In genomic region chr5:181190711-181191525, GRCh38 we compare ENCODE assay signal across 1 cellular context.
A peak's percentile ranks its signal among the peaks of the same experiment; 100 is the strongest.
TF ChIP-seq lines count a peak whose summit lies in the region.

No MANE protein-coding gene starts in this region.

TF ChIP-seq in K562, 482 proteins besides CTCF, POLR2A, EP300 and RAD21 (continued from another document and continues in another):
- TF ChIP-seq MLLT1 (IDR thresholded peaks at IDR 0.05) (peak in 1 of 2 experiments; percentile 70; a peak in 1 of 4 replicates), HOXB6 (CRISPR knock-in tag; IDR thresholded peaks at IDR 0.05; ENCODE audit: borderline replicate concordance) (no peak), SRF (CRISPR knock-in tag; IDR thresholded peaks at IDR 0.05) (0 out of 4 replicates have a peak, but pooled peaks of 1 of the 2 experiments have one; percentile 37), IRF9 (tag; IDR thresholded peaks at IDR 0.05) (no peak), EGR1 (conservative IDR thresholded peaks at IDR 0.05) (no peak), ZZZ3 (IDR thresholded peaks at IDR 0.05) (no peak), RBM17 (IDR thresholded peaks at IDR 0.05; ENCODE audit: borderline replicate concordance, low read depth, low read length) (no peak), ZNF444 (CRISPR knock-in tag; IDR thresholded peaks at IDR 0.05) (no peak), CREM (IDR thresholded peaks at IDR 0.05; ENCODE audit: low read depth) (no peak), ZNF398 (CRISPR knock-in tag; IDR thresholded peaks at IDR 0.05) (no peak), TBL1XR1 (IDR thresholded peaks at IDR 0.05; ENCODE audit: low read length in 2 of 2) (no peak), DEAF1 (CRISPR knock-in tag; IDR thresholded peaks at IDR 0.05) (no peak), CSDE1 (IDR thresholded peaks at IDR 0.05) (no peak), ZNF551 (CRISPR knock-in tag; IDR thresholded peaks at IDR 0.05) (no peak), ZNF584 (CRISPR knock-in tag; IDR thresholded peaks at IDR 0.05; ENCODE audit: low read depth) (no peak), BMI1 (IDR thresholded peaks at IDR 0.05; ENCODE audit: low read length) (no peak), NCOA2 (IDR thresholded peaks at IDR 0.05; ENCODE audit: partially characterized antibody in 2 of 2) (no peak), PREB (CRISPR knock-in tag; IDR thresholded peaks at IDR 0.05) (no peak), NFXL1 (CRISPR knock-in tag; IDR thresholded peaks at IDR 0.05) (no peak), FOXP4 (CRISPR knock-in tag; IDR thresholded peaks at IDR 0.05; ENCODE audit: borderline replicate concordance) (no peak), GATA2 (CRISPR knock-in tag; IDR thresholded peaks at IDR 0.05) (no peak; the same call in 1 of the 2 replicates), CTCFL (IDR thresholded peaks at IDR 0.05; ENCODE audit: borderline replicate concordance, insufficient read depth, low read depth, low read length, poor library complexity, severe bottlenecking) (no peak), HNRNPK (IDR thresholded peaks at IDR 0.05; ENCODE audit: low read depth, low read length, poor library complexity, severe bottlenecking) (no peak), HCFC1 (IDR thresholded peaks at IDR 0.05; ENCODE audit: low read depth, low read length) (no peak), ZNF668 (CRISPR knock-in tag; IDR thresholded peaks at IDR 0.05) (no peak), SREBF1 (IDR thresholded peaks at IDR 0.05; ENCODE audit: borderline replicate concordance, low read depth, low read length) (no peak), ZBTB7A (IDR thresholded peaks at IDR 0.05; ENCODE audit: borderline replicate concordance, control insufficient read depth, low read depth, low read length) (peak; percentile 95), HES1 (IDR thresholded peaks at IDR 0.05; ENCODE audit: low read depth) (no peak), RFX1 (IDR thresholded peaks at IDR 0.05) (no peak), ZNF143 (CRISPR knock-in tag; IDR thresholded peaks at IDR 0.05) (no peak), MBD1 (CRISPR knock-in tag; IDR thresholded peaks at IDR 0.05) (no peak), ILK (tag; IDR thresholded peaks at IDR 0.05; ENCODE audit: borderline replicate concordance, low read depth) (no peak), ZNF717 (CRISPR knock-in tag; IDR thresholded peaks at IDR 0.05) (no peak), ZBTB9 (CRISPR knock-in tag; IDR thresholded peaks at IDR 0.05) (no peak), SETDB1 (IDR thresholded peaks at IDR 0.05; ENCODE audit: low read length) (no peak), NEUROD1 (IDR thresholded peaks at IDR 0.05; ENCODE audit: borderline replicate concordance, low read depth, low read length, partially characterized antibody) (no peak), HDAC1 (IDR thresholded peaks at IDR 0.05) (peak in 1 of 2 experiments; percentile 76; a peak in 2 of 4 replicates), HNRNPUL1 (IDR thresholded peaks at IDR 0.05; ENCODE audit: low read length) (no peak), ATF1 (CRISPR knock-in tag; IDR thresholded peaks at IDR 0.05) (no peak), ATF1 (tag; IDR thresholded peaks at IDR 0.05) (no peak), ZNF140 (CRISPR knock-in tag; IDR thresholded peaks at IDR 0.05) (no peak), TFAP4 (CRISPR knock-in tag; IDR thresholded peaks at IDR 0.05; ENCODE audit: borderline replicate concordance) (no peak; the same call in 1 of the 2 replicates), EWSR1 (IDR thresholded peaks at IDR 0.05; ENCODE audit: borderline replicate concordance, low read depth, partially characterized antibody) (no peak), FOXJ2 (tag; IDR thresholded peaks at IDR 0.05) (no peak), POLR2G (IDR thresholded peaks at IDR 0.05; ENCODE audit: low read depth, low read length) (peak; percentile 59)
